In genomic region chr5:123460296-123460729, GRCh38 we compare ENCODE assay signal across 9 cellular contexts. TPM values are rescaled to one million over a fixed set of nuclear protein-coding genes. Genes with fewer than 3 reads are reported as not detected.
A peak's percentile ranks its signal among the peaks of the same experiment; 100 is the strongest.
DNase-seq lines count a peak whose midpoint lies in the region; ATAC-seq and TF ChIP-seq lines count a peak whose summit lies in the region.
"Had no signal": no experiment of that assay in that cellular context is flagged by ENCODE, and none has a peak within 500 bp of the region (broad histone marks: within the 10 kb centered on the region; RNA-seq: fewer than 3 reads in every experiment).

No MANE protein-coding gene starts in this region.

- H3K27me3 ChIP-seq in H7 (ENCODE audit: control insufficient read depth, insufficient read depth, low read length) (no peaks in the 10 kb centered on the region), prostate gland (replicated peaks; ENCODE audit: insufficient read depth) (no peaks in the 10 kb centered on the region)

- peak overlapping the region; percentile 2 to 83 for H3K27ac Mint-ChIP-seq in activated naive CD4-positive, alpha-beta T cell treated with anti-CD3 and anti-CD28 coated beads, Interleukin-2, amount 50 U/mL, for 72 hours

- no peaks in the 10 kb centered on the region for H3K9me3 ChIP-seq in prostate gland

- H3K36me3 Mint-ChIP-seq in activated naive CD4-positive, alpha-beta T cell treated with anti-CD3 and anti-CD28 coated beads, Interleukin-2, amount 50 U/mL, for 72 hours: no peaks in the 10 kb centered on the region

- no peaks in the 10 kb centered on the region for H3K36me3 ChIP-seq in H7 (replicated peaks; ENCODE audit: control insufficient read depth, insufficient read depth, low read length)
- no peaks in the 10 kb centered on the region for H3K36me3 ChIP-seq in prostate gland

- peak; percentile 96 for ATAC-seq in activated naive CD4-positive, alpha-beta T cell treated with anti-CD3 and anti-CD28 coated beads, Interleukin-2, amount 50 U/mL, for 72 hours
- ATAC-seq in left lobe of liver: peak; percentile 80

- TF ChIP-seq CTCF in prostate gland (IDR thresholded peaks at IDR 0.05): no peak

- intact Hi-C loops in prostate gland (cut with DNase I): no loop called here

- peaks cover 0 to 5% of the 10 kb centered on the region in 2 donors for H3K9me3 Mint-ChIP-seq in activated naive CD4-positive, alpha-beta T cell treated with anti-CD3 and anti-CD28 coated beads, Interleukin-2, amount 50 U/mL, for 72 hours

- no peaks in the 10 kb centered on the region for H3K4me1 ChIP-seq in prostate gland (replicated peaks)

- TF ChIP-seq POLR2A in prostate gland (IDR thresholded peaks at IDR 0.05): no peak

- DNase-seq in DMS53 (lab: John Stamatoyannopoulos, UW) (peak; percentile 55), HPDE6-E6E7 (ENCODE audit: extremely low spot score) (peak; percentile 60), left lobe of liver (ENCODE audit: low spot score) (no peak), anterior cingulate cortex (lab: John Stamatoyannopoulos, UW) (no peak), H7 (no peak), prostate gland (ENCODE audit: low spot score) (no peak), NCI-H128 (lab: John Stamatoyannopoulos, UW; ENCODE audit: unreplicated experiment) (no peak)
- peak; percentile 27 to 57 for DNase-seq in activated naive CD4-positive, alpha-beta T cell treated with anti-CD3 and anti-CD28 coated beads, Interleukin-2, amount 50 U/mL, for 72 hours (ENCODE audit: low spot score in 2 of 2)
- DNase-seq: NCI-H1930 had no signal

- H3K27ac ChIP-seq in prostate gland: no peak overlapping the region

- WGBS in prostate gland: 52% methylated on average over 2 of the region's 2 CpGs

- H3K4me3 ChIP-seq in H7 (ENCODE audit: insufficient read depth, low read depth, low read length) (no peak overlapping the region), prostate gland (no peak overlapping the region)

RNA-seq across cellular contexts. Expression of gene CEP120, which starts 37.1 kb away (rescaled TPM):
- 10 to 100 TPM; 24.5 to 34.2 TPM for total RNA-seq in activated naive CD4-positive, alpha-beta T cell treated with anti-CD3 and anti-CD28 coated beads, Interleukin-2, amount 50 U/mL, for 72 hours
- total RNA-seq in left lobe of liver: 11.6 TPM
- total RNA-seq in H7 (2014; rRNA removed; shearing (Covaris generic)): 13.9 and 20.5 TPM in 2 replicates
- 10 to 100 TPM; 14.5 to 37.5 TPM for total RNA-seq in prostate gland

RNA-seq across cellular contexts. Expression of gene CSNK1G3, which starts 51.7 kb away (rescaled TPM):
- total RNA-seq in activated naive CD4-positive, alpha-beta T cell treated with anti-CD3 and anti-CD28 coated beads, Interleukin-2, amount 50 U/mL, for 72 hours: 10 to 100 TPM; 23.7 to 46.9 TPM
- 17.2 TPM for total RNA-seq in left lobe of liver
- total RNA-seq in H7 (2014; rRNA removed; shearing (Covaris generic)): 42.1 and 46.4 TPM in 2 replicates
- total RNA-seq in prostate gland: 10 to 100 TPM; 37.1 to 43.1 TPM

Comparison
In these comparisons a context has a peak if more than half of its experiments do, and no peak if none do; other contexts are left out.
1. DNase-seq: peak in DMS53 (single experiment), HPDE6-E6E7 (single experiment) and activated naive CD4-positive, alpha-beta T cell treated with anti-CD3 and anti-CD28 coated beads, Interleukin-2, amount 50 U/mL, for 72 hours (2 of 2); none in left lobe of liver (single experiment), anterior cingulate cortex (0 of 58), H7 (single experiment), prostate gland (single experiment) and NCI-H128 (single experiment).